Comparison of ENCODE assay signal across 8 cellular contexts in genomic region chr17:42154514-42154883, GRCh38. TPM values are rescaled to one million over a fixed set of nuclear protein-coding genes. Genes with fewer than 3 reads are reported as not detected.
DNase-seq lines count a peak whose midpoint lies in the region; ATAC-seq and TF ChIP-seq lines count a peak whose summit lies in the region.

No MANE protein-coding gene starts in this region.

- peak overlapping the region; percentile 82 for H3K4me2 ChIP-seq in mesendoderm (ENCODE audit: low read length)

- no peak overlapping the region for H2BK15ac ChIP-seq in mesendoderm (replicated peaks; ENCODE audit: low read depth)

- peaks cover 2% of the 10 kb centered on the region for H3K4me1 ChIP-seq in mesendoderm (ENCODE audit: control insufficient read depth, low read depth, low read length)

- H2BK5ac ChIP-seq in mesendoderm (ENCODE audit: low read length) = no peak overlapping the region

- H3K79me1 ChIP-seq in mesendoderm (ENCODE audit: low read length) = peaks cover 20% of the 10 kb centered on the region

- ATAC-seq in HG02938 (IDR thresholded peaks at IDR 0.05; ENCODE audit: unreplicated experiment) (peak; percentile 4), GM19023 (IDR thresholded peaks at IDR 0.05; ENCODE audit: unreplicated experiment) (no peak)

- whole genome bisulfite sequencing in mesendoderm (ENCODE audit: extremely low coverage, insufficient coverage, low lambda C conversion rate) = no CpG with 5 or more reads among the region's 12 CpGs

- H4K5ac ChIP-seq in mesendoderm (ENCODE audit: low read length) = no peak overlapping the region

- no peak overlapping the region for H2AK5ac ChIP-seq in mesendoderm (ENCODE audit: low read length)

- DNase-seq in brain microvascular endothelial cell (no peak), mesendoderm (no peak), mesenteric fat pad (ENCODE audit: low spot score) (no peak), MV-4-11 (lab: John Stamatoyannopoulos, UW) (no peak), foreskin melanocyte (no peak)

- H3K23ac ChIP-seq in mesendoderm (ENCODE audit: low read length) = peak overlapping the region; percentile 25

- H4K8ac ChIP-seq in mesendoderm (ENCODE audit: low read depth, low read length) = no peak overlapping the region

- H3K56ac ChIP-seq in mesendoderm (ENCODE audit: low read length) = peak overlapping the region; percentile 91

- peaks cover 2% of the 10 kb centered on the region for H3K36me3 ChIP-seq in brain microvascular endothelial cell (replicated peaks)
- H3K36me3 ChIP-seq in mesendoderm (ENCODE audit: control insufficient read depth, insufficient read depth, low read length) = no peaks in the 10 kb centered on the region

- no peak for TF ChIP-seq CTCF in 22Rv1 (IDR thresholded peaks at IDR 0.05)
- TF ChIP-seq CTCF in brain microvascular endothelial cell (IDR thresholded peaks at IDR 0.05; ENCODE audit: low read depth, low read length, missing control alignments) = no peak

- no peak overlapping the region for H2BK120ac ChIP-seq in mesendoderm (ENCODE audit: low read depth, low read length)

- peaks cover 27% of the 10 kb centered on the region for H3K79me2 ChIP-seq in mesendoderm (ENCODE audit: control insufficient read depth, insufficient read depth, low read length)

- no peaks in the 10 kb centered on the region for H3K27me3 ChIP-seq in brain microvascular endothelial cell (replicated peaks)
- H3K27me3 ChIP-seq in mesendoderm (ENCODE audit: insufficient read depth, low read length, poor library complexity) = no peaks in the 10 kb centered on the region

- in situ Hi-C loops in brain microvascular endothelial cell (cut with HindIII; ENCODE audit: low pct_ligation_motif_present, low sequenced_read_pairs) = no loop called here

- H3K18ac ChIP-seq in mesendoderm (ENCODE audit: low read length) = peak overlapping the region; percentile 64

- H3K27ac ChIP-seq in 22Rv1 = peak overlapping the region; percentile 69
- peak overlapping the region; percentile 74 for H3K27ac ChIP-seq in brain microvascular endothelial cell
- H3K27ac ChIP-seq in mesendoderm (ENCODE audit: low read depth, low read length) = no peak overlapping the region

- peak overlapping the region; percentile 48 for H3K4ac ChIP-seq in mesendoderm (ENCODE audit: low read depth, low read length)

- peak overlapping the region; percentile 91 for H3K9ac ChIP-seq in mesendoderm (ENCODE audit: low read length)

- peak overlapping the region; percentile 95 for H3K4me3 ChIP-seq in brain microvascular endothelial cell (ENCODE audit: low read depth, low read length)
- H3K4me3 ChIP-seq in mesendoderm (ENCODE audit: low read length) = peak overlapping the region; percentile 91

RNA-seq across cellular contexts. Expression of gene RAB5C, which starts 0.3 kb away (rescaled TPM):
- 89.0 TPM for polyA plus RNA-seq in mesendoderm (2013, experiment 1 of 2)
- polyA plus RNA-seq in mesendoderm (2013, experiment 2 of 2) = 91.0 TPM
- 180 TPM for total RNA-seq in mesenteric fat pad

RNA-seq across cellular contexts. Expression of gene KCNH4, which starts 26.4 kb away (rescaled TPM):
- polyA plus RNA-seq in mesendoderm (2013, experiment 1 of 2) = 0.15 TPM
- polyA plus RNA-seq in mesendoderm (2013, experiment 2 of 2) = 0.13 TPM
- 0.55 TPM for total RNA-seq in mesenteric fat pad

RNA-seq across cellular contexts. Expression of gene HCRT, which starts 30.8 kb away (rescaled TPM):
- 0.22 TPM for polyA plus RNA-seq in mesendoderm (2013, experiment 1 of 2)
- polyA plus RNA-seq in mesendoderm (2013, experiment 2 of 2) = 0.20 TPM
- not detected for total RNA-seq in mesenteric fat pad

RNA-seq across cellular contexts. Expression of gene HSPB9, which starts 31.9 kb away (rescaled TPM):
- 0.13 TPM for polyA plus RNA-seq in mesendoderm (2013, experiment 1 of 2)
- 0.10 TPM for polyA plus RNA-seq in mesendoderm (2013, experiment 2 of 2)
- not detected for total RNA-seq in mesenteric fat pad

RNA-seq across cellular contexts. Expression of gene KAT2A, which starts 33.3 kb away (rescaled TPM):
- 24.6 TPM for polyA plus RNA-seq in mesendoderm (2013, experiment 1 of 2)
- polyA plus RNA-seq in mesendoderm (2013, experiment 2 of 2) = 23.2 TPM
- 36.2 TPM for total RNA-seq in mesenteric fat pad
